Comparison of ENCODE assay signal across 8 cellular contexts in genomic region chr19:4402171-4403004, GRCh38. TPM values are rescaled to one million over a fixed set of nuclear protein-coding genes. Genes with fewer than 3 reads are reported as not detected.
DNase-seq lines count a peak whose midpoint lies in the region; ATAC-seq and TF ChIP-seq lines count a peak whose summit lies in the region.

A gene with protein sequence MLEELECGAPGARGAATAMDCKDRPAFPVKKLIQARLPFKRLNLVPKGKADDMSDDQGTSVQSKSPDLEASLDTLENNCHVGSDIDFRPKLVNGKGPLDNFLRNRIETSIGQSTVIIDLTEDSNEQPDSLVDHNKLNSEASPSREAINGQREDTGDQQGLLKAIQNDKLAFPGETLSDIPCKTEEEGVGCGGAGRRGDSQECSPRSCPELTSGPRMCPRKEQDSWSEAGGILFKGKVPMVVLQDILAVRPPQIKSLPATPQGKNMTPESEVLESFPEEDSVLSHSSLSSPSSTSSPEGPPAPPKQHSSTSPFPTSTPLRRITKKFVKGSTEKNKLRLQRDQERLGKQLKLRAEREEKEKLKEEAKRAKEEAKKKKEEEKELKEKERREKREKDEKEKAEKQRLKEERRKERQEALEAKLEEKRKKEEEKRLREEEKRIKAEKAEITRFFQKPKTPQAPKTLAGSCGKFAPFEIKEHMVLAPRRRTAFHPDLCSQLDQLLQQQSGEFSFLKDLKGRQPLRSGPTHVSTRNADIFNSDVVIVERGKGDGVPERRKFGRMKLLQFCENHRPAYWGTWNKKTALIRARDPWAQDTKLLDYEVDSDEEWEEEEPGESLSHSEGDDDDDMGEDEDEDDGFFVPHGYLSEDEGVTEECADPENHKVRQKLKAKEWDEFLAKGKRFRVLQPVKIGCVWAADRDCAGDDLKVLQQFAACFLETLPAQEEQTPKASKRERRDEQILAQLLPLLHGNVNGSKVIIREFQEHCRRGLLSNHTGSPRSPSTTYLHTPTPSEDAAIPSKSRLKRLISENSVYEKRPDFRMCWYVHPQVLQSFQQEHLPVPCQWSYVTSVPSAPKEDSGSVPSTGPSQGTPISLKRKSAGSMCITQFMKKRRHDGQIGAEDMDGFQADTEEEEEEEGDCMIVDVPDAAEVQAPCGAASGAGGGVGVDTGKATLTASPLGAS (plus strand): TSS chr19:4402640. CDS start chr19:4402763, 123 bp downstream.

- TF ChIP-seq POLR2A in Peyer's patch (IDR thresholded peaks at IDR 0.05) (peak in 1 of 2 donors; percentile 54), esophagus muscularis mucosa (IDR thresholded peaks at IDR 0.05; ENCODE audit: low read depth) (no peak)

- H3K4me2 ChIP-seq in KMS-11 = peak within 1 kb of the TSS; percentile 96

- H3K4me3 ChIP-seq in KMS-11 (IDR thresholded peaks at IDR 0.05; ENCODE audit: insufficient read depth, low read depth, low read length) = no peak within 1 kb of the TSS
- H3K4me3 ChIP-seq in Peyer's patch = peak within 1 kb of the TSS; percentile 65 to 95 (median 75)
- peak within 1 kb of the TSS; percentile 78 to 98 (median 88) for H3K4me3 ChIP-seq in esophagus muscularis mucosa
- H3K4me3 ChIP-seq in muscle layer of duodenum (ENCODE audit: low read depth in 1 of 2, low read length in 2 of 2) = peak within 1 kb of the TSS; percentile 81 to 85

- H4K20me1 ChIP-seq in KMS-11 (ENCODE audit: insufficient read depth) = peaks cover 12% of the 10 kb centered on the region

- H3K27ac ChIP-seq in KMS-11 = peak within 1 kb of the TSS; percentile 73
- H3K27ac ChIP-seq in Peyer's patch = peak within 1 kb of the TSS; percentile 71 to 90 (median 88)
- H3K27ac ChIP-seq in esophagus muscularis mucosa (replicated peaks in 1 of 4) = peak within 1 kb of the TSS; percentile 87 to 94 (median 92)
- H3K27ac ChIP-seq in muscle layer of duodenum (ENCODE audit: low read length) = peak within 1 kb of the TSS; percentile 98

- under 1% methylated on average over 34 of the region's 84 CpGs for WGBS in esophagus muscularis mucosa

- H3K9me3 ChIP-seq in Peyer's patch (no peaks in the 10 kb centered on the region), esophagus muscularis mucosa (no peaks in the 10 kb centered on the region), muscle layer of duodenum (ENCODE audit: control insufficient read depth in 1 of 2, low read length in 2 of 2) (no peaks in the 10 kb centered on the region)

- peak; percentile 68 for ATAC-seq in GM21737 (IDR thresholded peaks at IDR 0.05; ENCODE audit: unreplicated experiment)

- H3K27me3 ChIP-seq in KMS-11 (ENCODE audit: insufficient read depth, low read depth) (no peaks in the 10 kb centered on the region), Peyer's patch (no peaks in the 10 kb centered on the region), esophagus muscularis mucosa (no peaks in the 10 kb centered on the region), muscle layer of duodenum (ENCODE audit: low read depth, low read length) (no peaks in the 10 kb centered on the region)

- peak within 1 kb of the TSS; percentile 99 for H3K9ac ChIP-seq in KMS-11

- H3K4me1 ChIP-seq in KMS-11 (ENCODE audit: low read depth, poor library complexity, severe bottlenecking) = peaks cover 33% of the 10 kb centered on the region
- H3K4me1 ChIP-seq in Peyer's patch = peaks cover 0 to 22% (median 15%) of the 10 kb centered on the region in 4 donors
- peaks cover 41 to 52% (median 48%) of the 10 kb centered on the region in 4 donors for H3K4me1 ChIP-seq in esophagus muscularis mucosa
- H3K4me1 ChIP-seq in muscle layer of duodenum (ENCODE audit: control insufficient read depth in 1 of 2, insufficient read depth in 2 of 2, low read length in 2 of 2) = peaks cover 6 to 29% of the 10 kb centered on the region in 2 donors

- peaks cover 75% of the 10 kb centered on the region for H3K79me2 ChIP-seq in KMS-11 (ENCODE audit: insufficient read depth, low read depth)

- H3K36me3 ChIP-seq in KMS-11 (ENCODE audit: insufficient read depth) (no peaks in the 10 kb centered on the region), Peyer's patch (peaks cover 0 to 7% (median 0%) of the 10 kb centered on the region in 3 donors), esophagus muscularis mucosa (peaks cover 0 to 3% (median under 1%) of the 10 kb centered on the region in 4 donors), muscle layer of duodenum (ENCODE audit: control insufficient read depth in 1 of 2, insufficient read depth in 2 of 2, low read length in 2 of 2) (no peaks in the 10 kb centered on the region)

- TF ChIP-seq EP300 in esophagus muscularis mucosa (IDR thresholded peaks at IDR 0.05) = no peak

- TF ChIP-seq CTCF in KMS-11 (conservative IDR thresholded peaks at IDR 0.05; ENCODE audit: low read depth, low read length) (no peak), Peyer's patch (IDR thresholded peaks at IDR 0.05) (peak in 2 of 6 experiments; percentile 3), esophagus muscularis mucosa (IDR thresholded peaks at IDR 0.05) (peak in 1 of 3 experiments; percentile 42)

- peak within 1 kb of the TSS; percentile 44; the same call in 1 of the 2 replicates for H2AFZ ChIP-seq in KMS-11 (ENCODE audit: low read depth)

- intact Hi-C loops in esophagus muscularis mucosa (cut with DNase I) = no loop called here

- peak; percentile 95 for DNase-seq in DMS53 treated with DMSO at 0.1 percent for 48 hours (lab: John Stamatoyannopoulos, UW; ENCODE audit: unreplicated experiment)
- DNase-seq in Peyer's patch = peak; percentile 99 to 100 (median 99)
- DNase-seq in activated T-cell treated with anti-CD3 and anti-CD28 coated beads, Interleukin-2, amount 50 U/mL, for 48 hours = peak; percentile 99
- DNase-seq in esophagus muscularis mucosa (ENCODE audit: extremely low spot score) = peak; percentile 100
- DNase-seq in stimulated activated CD8-positive, alpha-beta memory T cell treated with anti-CD3 and anti-CD28 coated beads, Interleukin-7, amount 100 ng/mL, for 4 hours (ENCODE audit: low read depth in 2 of 2) = peak; percentile 99

RNA-seq across cellular contexts. Expression of the gene that starts here (rescaled TPM):
- total RNA-seq in Peyer's patch = 10 to 100 TPM in 3 of 4 donors, 1 to 10 TPM in 1; 7.5 to 66.8 (median 14.4) TPM
- total RNA-seq in esophagus muscularis mucosa = 10 to 100 TPM in 1 of 4 donors, 1 to 10 TPM in 3; 4.6 to 14.6 (median 7.6) TPM
